Comparison of ENCODE assay signal across 11 cellular contexts in genomic region chr10:80253266-80253962, GRCh38. TPM values are rescaled to one million over a fixed set of nuclear protein-coding genes. Genes with fewer than 3 reads are reported as not detected.
DNase-seq lines count a peak whose midpoint lies in the region; ATAC-seq and TF ChIP-seq lines count a peak whose summit lies in the region.
"Had no signal": no experiment of that assay in that cellular context is flagged by ENCODE, and none has a peak within 500 bp of the region (broad histone marks: within the 10 kb centered on the region; RNA-seq: fewer than 3 reads in every experiment).

No MANE protein-coding gene starts in this region.

- no peak for TF ChIP-seq CTCF in hepatocyte (IDR thresholded peaks at IDR 0.05; ENCODE audit: poor library complexity)

- H3K27me3 ChIP-seq in hepatocyte = no peaks in the 10 kb centered on the region
- H3K27me3 ChIP-seq: brain microvascular endothelial cell had no signal

- 88% methylated on average over 5 of the region's 5 CpGs for WGBS in hepatocyte (ENCODE audit: low lambda C conversion rate, missing lambda C conversion rate)

- H3K27ac ChIP-seq in hepatocyte = no peak overlapping the region
- H3K27ac ChIP-seq: brain microvascular endothelial cell had no signal

- H3K4me3 Mint-ChIP-seq in activated T-helper 1 cell treated with anti-CD3 and anti-CD28 coated beads, Interleukin-12 subunit alpha, Interleukin-12 subunit beta, Interleukin-2, Interleukin-4 antibody, amounts not matched to agents 30 ng/mL and 10 ng/mL and 1 ng/mL, durations not matched to agents 14 hours and 24 hours and 36 hours = no peak overlapping the region
- H3K4me3 Mint-ChIP-seq: activated B cell treated with CpG ODN at 0.5 μM for 24 hours had no signal

- H3K9me2 ChIP-seq in hepatocyte (replicated peaks; ENCODE audit: insufficient read depth) = no peaks in the 10 kb centered on the region

- H3K36me3 ChIP-seq in hepatocyte (replicated peaks; ENCODE audit: insufficient read depth, low read depth) = no peaks in the 10 kb centered on the region
- H3K36me3 ChIP-seq: brain microvascular endothelial cell had no signal

- H4K20me1 ChIP-seq in hepatocyte (ENCODE audit: insufficient read depth, poor library complexity, severe bottlenecking) = no peaks in the 10 kb centered on the region

- H3K36me3 Mint-ChIP-seq in activated T-helper 1 cell treated with anti-CD3 and anti-CD28 coated beads, Interleukin-12 subunit alpha, Interleukin-12 subunit beta, Interleukin-2, Interleukin-4 antibody, amounts not matched to agents 30 ng/mL and 10 ng/mL and 1 ng/mL, durations not matched to agents 14 hours and 24 hours and 36 hours (ENCODE audit: low read depth) = peaks cover 3% of the 10 kb centered on the region

- DNase-seq in activated T-helper 1 cell treated with anti-CD3 and anti-CD28 coated beads, Interleukin-12 subunit alpha, Interleukin-12 subunit beta, Interleukin-2, Interleukin-4 antibody, amounts not matched to agents 30 ng/mL and 10 ng/mL and 1 ng/mL, durations not matched to agents 14 hours and 24 hours and 36 hours (ENCODE audit: low spot score) = no peak
- DNase-seq in SW 1271 (lab: John Stamatoyannopoulos, UW) (no peak), hepatocyte (ENCODE audit: low spot score) (no peak), medulla oblongata (ENCODE audit: extremely low spot score) (no peak), middle frontal gyrus (ENCODE audit: extremely low spot score, low spot score) (no peak)
- DNase-seq: activated B cell treated with CpG ODN at 0.5 μM for 24 hours, brain microvascular endothelial cell had no signal

- peaks cover 20% of the 10 kb centered on the region for H3K4me1 Mint-ChIP-seq in activated T-helper 1 cell treated with anti-CD3 and anti-CD28 coated beads, Interleukin-12 subunit alpha, Interleukin-12 subunit beta, Interleukin-2, Interleukin-4 antibody, amounts not matched to agents 30 ng/mL and 10 ng/mL and 1 ng/mL, durations not matched to agents 14 hours and 24 hours and 36 hours (ENCODE audit: low read depth)
- H3K4me1 Mint-ChIP-seq: activated B cell treated with CpG ODN at 0.5 μM for 24 hours had no signal

- H3K4me3 ChIP-seq in hepatocyte = no peak overlapping the region

- H3K4me2 ChIP-seq in hepatocyte = no peak overlapping the region

- H3K9me3 Mint-ChIP-seq in activated T-helper 1 cell treated with anti-CD3 and anti-CD28 coated beads, Interleukin-12 subunit alpha, Interleukin-12 subunit beta, Interleukin-2, Interleukin-4 antibody, amounts not matched to agents 30 ng/mL and 10 ng/mL and 1 ng/mL, durations not matched to agents 14 hours and 24 hours and 36 hours = no peaks in the 10 kb centered on the region
- H3K9me3 Mint-ChIP-seq: activated B cell treated with CpG ODN at 0.5 μM for 24 hours had no signal

- H3K9me3 ChIP-seq in hepatocyte (ENCODE audit: low read depth) = no peaks in the 10 kb centered on the region

- no peak overlapping the region for H2AFZ ChIP-seq in hepatocyte

- intact Hi-C loops in activated T-helper 1 cell treated with anti-CD3 and anti-CD28 coated beads, Interleukin-12 subunit alpha, Interleukin-12 subunit beta, Interleukin-2, Interleukin-4 antibody, amounts not matched to agents 30 ng/mL and 10 ng/mL and 1 ng/mL, durations not matched to agents 14 hours and 24 hours and 36 hours (cut with micrococcal nuclease) = no loop called here

- peaks cover 7% of the 10 kb centered on the region for H3K27me3 Mint-ChIP-seq in activated T-helper 1 cell treated with anti-CD3 and anti-CD28 coated beads, Interleukin-12 subunit alpha, Interleukin-12 subunit beta, Interleukin-2, Interleukin-4 antibody, amounts not matched to agents 30 ng/mL and 10 ng/mL and 1 ng/mL, durations not matched to agents 14 hours and 24 hours and 36 hours (ENCODE audit: insufficient read depth)

- ATAC-seq in GM18508 (IDR thresholded peaks at IDR 0.05; ENCODE audit: insufficient read depth, unreplicated experiment) (peak; percentile 63), GM21381 (IDR thresholded peaks at IDR 0.05; ENCODE audit: unreplicated experiment) (peak; percentile 83), HG03159 (IDR thresholded peaks at IDR 0.05; ENCODE audit: unreplicated experiment) (peak; percentile 84)

- no peaks in the 10 kb centered on the region for H3K79me2 ChIP-seq in hepatocyte

- peak overlapping the region; percentile 54 for H3K27ac Mint-ChIP-seq in activated T-helper 1 cell treated with anti-CD3 and anti-CD28 coated beads, Interleukin-12 subunit alpha, Interleukin-12 subunit beta, Interleukin-2, Interleukin-4 antibody, amounts not matched to agents 30 ng/mL and 10 ng/mL and 1 ng/mL, durations not matched to agents 14 hours and 24 hours and 36 hours
- H3K27ac Mint-ChIP-seq: activated B cell treated with CpG ODN at 0.5 μM for 24 hours had no signal

- H3K4me1 ChIP-seq in hepatocyte (ENCODE audit: insufficient read depth) = no peaks in the 10 kb centered on the region

RNA-seq across cellular contexts. Expression of gene MAT1A, which starts 36.0 kb away (rescaled TPM):
- not detected in 2 replicates for total RNA-seq in activated T-helper 1 cell treated with anti-CD3 and anti-CD28 coated beads, Interleukin-12 subunit alpha, Interleukin-12 subunit beta, Interleukin-2, Interleukin-4 antibody, amounts not matched to agents 30 ng/mL and 10 ng/mL and 1 ng/mL, durations not matched to agents 14 hours and 24 hours and 36 hours
- 50.0 and 62.1 TPM in 2 replicates for total RNA-seq in hepatocyte
- 20.1 and 38.3 TPM in 2 replicates for polyA plus RNA-seq in hepatocyte
- total RNA-seq: activated B cell treated with CpG ODN at 0.5 μM for 24 hours, fibroblast of villous mesenchyme had no signal

RNA-seq across cellular contexts. Expression of gene ANXA11, which starts 48.1 kb away (rescaled TPM):
- total RNA-seq in activated T-helper 1 cell treated with anti-CD3 and anti-CD28 coated beads, Interleukin-12 subunit alpha, Interleukin-12 subunit beta, Interleukin-2, Interleukin-4 antibody, amounts not matched to agents 30 ng/mL and 10 ng/mL and 1 ng/mL, durations not matched to agents 14 hours and 24 hours and 36 hours = 216 and 239 TPM in 2 replicates
- total RNA-seq in hepatocyte = 88.1 and 92.8 TPM in 2 replicates
- 168 and 184 TPM in 2 replicates for polyA plus RNA-seq in hepatocyte

Comparison
In these comparisons a context has a peak if more than half of its experiments do, and no peak if none do; other contexts are left out.
1. RNA of gene MAT1A, which starts 36.0 kb away (total RNA-seq): 50.0 to 62.1 TPM in hepatocyte; not detected in activated T-helper 1 cell treated with anti-CD3 and anti-CD28 coated beads, Interleukin-12 subunit alpha, Interleukin-12 subunit beta, Interleukin-2, Interleukin-4 antibody, amounts not matched to agents 30 ng/mL and 10 ng/mL and 1 ng/mL, durations not matched to agents 14 hours and 24 hours and 36 hours; every median in the first group is over 10 times any median in the second.
2. Peak in every context shown above with its lines, with median percentiles within 50 percentile points of each other: ATAC-seq.